In the genomic region with DNA sequence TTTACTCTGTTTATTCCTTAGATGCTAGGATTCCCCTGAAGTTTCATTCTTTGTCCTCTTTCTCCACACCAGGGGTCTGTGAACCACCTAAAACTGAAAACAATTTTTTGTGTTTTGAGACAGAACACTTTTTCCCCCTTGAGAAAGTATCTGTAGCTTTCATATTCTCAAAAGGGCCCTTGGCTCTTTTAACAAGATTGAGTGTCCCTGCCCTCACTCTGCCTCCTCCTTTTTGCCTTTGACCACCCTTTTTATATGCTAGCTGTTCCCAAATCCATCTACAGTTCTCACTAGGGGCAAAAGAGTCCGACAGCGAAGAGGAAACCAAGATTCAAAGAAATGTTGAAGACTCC, we compare ENCODE assay signal across 8 cellular contexts. TPM values are rescaled to one million over a fixed set of nuclear protein-coding genes. Genes with fewer than 3 reads are reported as not detected.
DNase-seq lines count a peak whose midpoint lies in the region; ATAC-seq and TF ChIP-seq lines count a peak whose summit lies in the region.

No MANE protein-coding gene starts in this region.

- H3K36me3 ChIP-seq in heart right ventricle, result peaks cover 0 to 12% (median 0%) of the 10 kb centered on the region in 9 donors
- no peaks in the 10 kb centered on the region for H3K36me3 ChIP-seq in mesendoderm (ENCODE audit: control insufficient read depth, insufficient read depth, low read length)
- no peaks in the 10 kb centered on the region for H3K36me3 ChIP-seq in uterus

- WGBS in heart right ventricle, 2 donors, result 4 to 12% methylated on average over 2 of the region's 2 CpGs
- no CpG with 5 or more reads among the region's 2 CpGs for WGBS in mesendoderm (ENCODE audit: extremely low coverage, insufficient coverage, low lambda C conversion rate)

- no peak overlapping the region for H2BK15ac ChIP-seq in mesendoderm (replicated peaks; ENCODE audit: low read depth)

- peaks cover 11% of the 10 kb centered on the region for H3K79me1 ChIP-seq in mesendoderm (ENCODE audit: low read length)

- peaks cover 30% of the 10 kb centered on the region for H3K4me1 Mint-ChIP-seq in MCF 10A (ENCODE audit: insufficient read depth, unreplicated experiment)

- H4K5ac ChIP-seq in mesendoderm (ENCODE audit: low read length), result peak overlapping the region; percentile 56

- H4K8ac ChIP-seq in mesendoderm (ENCODE audit: low read depth, low read length), result no peak overlapping the region

- intact Hi-C loops in heart right ventricle (cut with DNase I), result loop anchor here in 6 of 10 donors (1.0 to 10.0 kb wide), 10 partner anchors 68 to 247 kb away; a partner anchor contains a TSS
- intact Hi-C loops in cardiac septum (cut with DNase I), result loop anchor here (2.0 to 5.0 kb wide), 2 partner anchors 200 to 242 kb away; no protein-coding TSS in a partner anchor
- intact Hi-C loops in MCF 10A (cut with micrococcal nuclease), result loop anchor here (2.0 to 10.0 kb wide), 3 partner anchors 44 to 480 kb away; no protein-coding TSS in a partner anchor
- intact Hi-C loops in uterus (cut with DNase I; ENCODE audit: low total_unique reads), result no loop called here

- H3K4me3 Mint-ChIP-seq in MCF 10A (ENCODE audit: unreplicated experiment), result peak overlapping the region; percentile 87

- H2BK120ac ChIP-seq in mesendoderm (ENCODE audit: low read depth, low read length), result no peak overlapping the region

- peak overlapping the region; percentile 76 for H3K18ac ChIP-seq in mesendoderm (ENCODE audit: low read length)

- peak overlapping the region; percentile 52 for H3K4me2 ChIP-seq in mesendoderm (ENCODE audit: low read length)

- H3K9me3 Mint-ChIP-seq in MCF 10A (ENCODE audit: unreplicated experiment), result no peaks in the 10 kb centered on the region

- BruUV-seq in MCF 10A (replicated peaks; lab: Mats Ljungman, UMichigan), result TSS peak; percentile 92

- peak overlapping the region; percentile 78 for H3K27ac Mint-ChIP-seq in MCF 10A (ENCODE audit: low read depth, unreplicated experiment)

- DNase-seq in heart right ventricle (no peak), cardiac septum (ENCODE audit: low spot score) (no peak), MCF 10A (ENCODE audit: unreplicated experiment) (no peak), mesendoderm (no peak), uterus (no peak)
- DNase-seq in NK-92 treated with Interleukin-12 subunit alpha and Interleukin-12 subunit beta, amount 100 ng/mL, for 24 hours (lab: John Stamatoyannopoulos, UW), result no peak
- no peak for DNase-seq in stimulated activated CD4-positive, alpha-beta T cell treated with anti-CD3 and anti-CD28 coated beads, Interleukin-12 subunit alpha, Interleukin-12 subunit beta, amount 100 ng/mL, for 4 hours

- H3K4me3 ChIP-seq in heart right ventricle, result peak overlapping the region; percentile 64 to 91 (median 82)
- H3K4me3 ChIP-seq in mesendoderm (ENCODE audit: low read length), result peak overlapping the region; percentile 10
- peak overlapping the region; percentile 45 to 48 for H3K4me3 ChIP-seq in uterus

- peaks cover 16% of the 10 kb centered on the region for H3K79me2 ChIP-seq in mesendoderm (ENCODE audit: control insufficient read depth, insufficient read depth, low read length)

- H3K4me1 ChIP-seq in heart right ventricle (peaks cover 0 to 43% (median 29%) of the 10 kb centered on the region in 9 donors), mesendoderm (ENCODE audit: control insufficient read depth, low read depth, low read length) (peaks cover 9% of the 10 kb centered on the region), uterus (no peaks in the 10 kb centered on the region)

- no peak overlapping the region for H2BK5ac ChIP-seq in mesendoderm (ENCODE audit: low read length)

- no peak overlapping the region for H3K23ac ChIP-seq in mesendoderm (ENCODE audit: low read length)

- peak overlapping the region; percentile 74 for H3K9ac ChIP-seq in mesendoderm (ENCODE audit: low read length)

- H3K27me3 Mint-ChIP-seq in MCF 10A (ENCODE audit: insufficient read depth, unreplicated experiment), result no peaks in the 10 kb centered on the region

- ATAC-seq in heart right ventricle (no peak), GM21717 (IDR thresholded peaks at IDR 0.05; ENCODE audit: unreplicated experiment) (no peak)

- TF ChIP-seq CTCF in heart right ventricle (IDR thresholded peaks at IDR 0.05) (no peak), MCF 10A (IDR thresholded peaks at IDR 0.05; ENCODE audit: unreplicated experiment) (no peak), uterus (IDR thresholded peaks at IDR 0.05) (no peak)

- POLR2A ChIA-PET in MCF 10A (lab: Yijun Ruan, JAX), result interaction anchor here (0.5 to 3.3 kb wide), 21 partner anchors 8 to 1138 kb away, joined by 3 to 29 read pairs (median 4); a partner anchor contains a TSS

- TF ChIP-seq POLR2A in uterus (IDR thresholded peaks at IDR 0.05), result no peak

- H3K9me3 ChIP-seq in heart right ventricle, result no peaks in the 10 kb centered on the region
- no peaks in the 10 kb centered on the region for H3K9me3 ChIP-seq in uterus

- H3K27me3 ChIP-seq in heart right ventricle (no peaks in the 10 kb centered on the region), mesendoderm (ENCODE audit: insufficient read depth, low read length, poor library complexity) (no peaks in the 10 kb centered on the region), uterus (no peaks in the 10 kb centered on the region)

- peaks cover 17% of the 10 kb centered on the region for H3K36me3 Mint-ChIP-seq in MCF 10A (ENCODE audit: insufficient read depth, unreplicated experiment)

- CTCF ChIA-PET in MCF 10A (lab: Yijun Ruan, JAX), result interaction anchor here (0.6 to 0.7 kb wide), 2 partner anchors 71 to 319 kb away, joined by 3 read pairs; no protein-coding TSS in a partner anchor

- no peak overlapping the region for H3K4ac ChIP-seq in mesendoderm (ENCODE audit: low read depth, low read length)

- H3K56ac ChIP-seq in mesendoderm (ENCODE audit: low read length), result peak overlapping the region; percentile 77

- H3K27ac ChIP-seq in heart right ventricle (peak overlapping the region; percentile 37 to 94 (median 87)), mesendoderm (ENCODE audit: low read depth, low read length) (no peak overlapping the region), uterus (peak overlapping the region; percentile 86)

- H2AK5ac ChIP-seq in mesendoderm (ENCODE audit: low read length), result no peak overlapping the region

RNA-seq across cellular contexts. Expression of a gene that starts 0.9 kb away (rescaled TPM):
- total RNA-seq in heart right ventricle (10 to 100 TPM; 15.1 to 26.1 (median 20.3) TPM), cardiac septum (19.4 TPM), MCF 10A (2022) (62.1 and 81.2 TPM in 2 replicates), uterus (100 to 1,000 TPM in 3 of 4 donors, 10 to 100 TPM in 1; 52.6 to 167 (median 135) TPM)
- polyA plus RNA-seq in heart right ventricle, result 1 to 10 TPM; 7.8 to 9.5 TPM
- 22.0 TPM for polyA plus RNA-seq in mesendoderm (2013, experiment 1 of 2)
- polyA plus RNA-seq in mesendoderm (2013, experiment 2 of 2), result 21.4 TPM

Comparison
In these comparisons a context has a peak if more than half of its experiments do, and no peak if none do; other contexts are left out.
1. H3K4me3 ChIP-seq: peak in every context shown above with its lines; median percentile 82 in heart right ventricle; 46 in uterus; 10 in mesendoderm.